1 cellular context compared by ENCODE assay signal in the genomic region with DNA sequence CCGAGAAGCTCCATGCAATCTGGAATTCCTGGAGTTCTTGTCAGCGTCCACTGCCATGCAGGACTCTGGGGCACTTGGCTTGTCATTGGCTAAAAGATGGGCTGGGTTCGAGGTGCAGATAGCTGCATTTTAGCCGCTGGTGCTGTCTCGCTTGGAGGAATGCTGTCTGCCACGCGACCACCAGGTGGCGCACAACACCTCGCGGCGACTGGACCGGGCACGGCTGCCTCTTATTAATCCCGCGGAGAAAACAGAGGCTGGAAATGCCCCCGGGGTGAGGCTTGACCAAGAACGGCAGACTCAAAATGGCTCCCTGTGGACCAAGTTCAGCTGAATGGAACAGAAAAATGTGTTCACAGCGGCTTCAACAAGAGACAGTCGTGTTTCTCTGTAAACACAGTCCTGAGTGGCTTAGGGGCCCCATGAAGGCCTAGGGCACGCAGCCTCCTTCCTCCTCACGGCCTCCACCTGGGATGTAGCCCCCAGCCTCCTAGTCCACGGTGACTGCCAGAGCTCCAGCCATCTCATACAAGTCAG.
TF ChIP-seq lines count a peak whose summit lies in the region.

No MANE protein-coding gene starts in this region.

TF ChIP-seq in GM23338, 12 proteins besides CTCF, POLR2A, EP300 and RAD21 (continued from another document):
- no peak for TF ChIP-seq ZNF462 (CRISPR knock-in tag; IDR thresholded peaks at IDR 0.05)
- no peak for TF ChIP-seq EZH2phosphoT487 (IDR thresholded peaks at IDR 0.05; ENCODE audit: unreplicated experiment)
- no peak for TF ChIP-seq STAT1 (IDR thresholded peaks at IDR 0.05; ENCODE audit: unreplicated experiment)
- no peak for TF ChIP-seq POLR2AphosphoS5 (IDR thresholded peaks at IDR 0.05; ENCODE audit: low read depth)
